Comparison of ENCODE assay signal across 19 cellular contexts in genomic region chr16:66293932-66294331, GRCh38.
DNase-seq lines count a peak whose midpoint lies in the region; ATAC-seq and TF ChIP-seq lines count a peak whose summit lies in the region.
"Had no signal": no experiment of that assay in that cellular context is flagged by ENCODE, and none has a peak within 500 bp of the region (broad histone marks: within the 10 kb centered on the region; RNA-seq: fewer than 3 reads in every experiment).

No MANE protein-coding gene starts in this region.

- H3K27ac Mint-ChIP-seq in activated CD8-positive, alpha-beta memory T cell treated with anti-CD3 and anti-CD28 coated beads, Interleukin-2, amount 10 ng/mL, durations not matched to agents 7 days and 5 days, result no peak overlapping the region
- no peak overlapping the region for H3K27ac Mint-ChIP-seq in activated CD4-positive, alpha-beta memory T cell treated with anti-CD3 and anti-CD28 coated beads for 36 hours
- no peak overlapping the region for H3K27ac Mint-ChIP-seq in type B pancreatic cell

- CTCF ChIA-PET in activated CD8-positive, alpha-beta memory T cell treated with anti-CD3 and anti-CD28 coated beads, Interleukin-2, amount 10 ng/mL, durations not matched to agents 7 days and 5 days (lab: Charles Lee), result no interaction called here
- CTCF ChIA-PET in activated CD4-positive, alpha-beta memory T cell treated with anti-CD3 and anti-CD28 coated beads for 36 hours (lab: Charles Lee), result no interaction called here

- H3K9me3 Mint-ChIP-seq in activated CD8-positive, alpha-beta memory T cell treated with anti-CD3 and anti-CD28 coated beads, Interleukin-2, amount 10 ng/mL, durations not matched to agents 7 days and 5 days (ENCODE audit: low read depth), result no peaks in the 10 kb centered on the region
- H3K9me3 Mint-ChIP-seq in activated CD4-positive, alpha-beta memory T cell treated with anti-CD3 and anti-CD28 coated beads for 36 hours, result no peaks in the 10 kb centered on the region
- H3K9me3 Mint-ChIP-seq in type B pancreatic cell, result peaks cover under 1% of the 10 kb centered on the region

- no peak for TF ChIP-seq CTCF in type B pancreatic cell (conservative IDR thresholded peaks at IDR 0.05)

- intact Hi-C loops in activated CD4-positive, alpha-beta memory T cell treated with anti-CD3 and anti-CD28 coated beads for 36 hours (cut with micrococcal nuclease), result no loop called here

- H3K27me3 Mint-ChIP-seq in activated CD8-positive, alpha-beta memory T cell treated with anti-CD3 and anti-CD28 coated beads, Interleukin-2, amount 10 ng/mL, durations not matched to agents 7 days and 5 days, result peaks cover 7% of the 10 kb centered on the region
- peaks cover 2% of the 10 kb centered on the region for H3K27me3 Mint-ChIP-seq in activated CD4-positive, alpha-beta memory T cell treated with anti-CD3 and anti-CD28 coated beads for 36 hours
- peaks cover 9% of the 10 kb centered on the region for H3K27me3 Mint-ChIP-seq in type B pancreatic cell

- POLR2A ChIA-PET in activated CD4-positive, alpha-beta memory T cell treated with anti-CD3 and anti-CD28 coated beads for 36 hours (lab: Charles Lee), result no interaction called here

- H3K36me3 Mint-ChIP-seq in activated CD8-positive, alpha-beta memory T cell treated with anti-CD3 and anti-CD28 coated beads, Interleukin-2, amount 10 ng/mL, durations not matched to agents 7 days and 5 days, result no peaks in the 10 kb centered on the region
- H3K36me3 Mint-ChIP-seq in activated CD4-positive, alpha-beta memory T cell treated with anti-CD3 and anti-CD28 coated beads for 36 hours, result no peaks in the 10 kb centered on the region
- no peaks in the 10 kb centered on the region for H3K36me3 Mint-ChIP-seq in type B pancreatic cell

- no peaks in the 10 kb centered on the region for H3K4me1 Mint-ChIP-seq in activated CD8-positive, alpha-beta memory T cell treated with anti-CD3 and anti-CD28 coated beads, Interleukin-2, amount 10 ng/mL, durations not matched to agents 7 days and 5 days
- H3K4me1 Mint-ChIP-seq in activated CD4-positive, alpha-beta memory T cell treated with anti-CD3 and anti-CD28 coated beads for 36 hours (ENCODE audit: low read depth), result no peaks in the 10 kb centered on the region
- no peaks in the 10 kb centered on the region for H3K4me1 Mint-ChIP-seq in type B pancreatic cell (ENCODE audit: unreplicated experiment)

- H3K4me3 Mint-ChIP-seq in activated CD8-positive, alpha-beta memory T cell treated with anti-CD3 and anti-CD28 coated beads, Interleukin-2, amount 10 ng/mL, durations not matched to agents 7 days and 5 days, result no peak overlapping the region
- H3K4me3 Mint-ChIP-seq in activated CD4-positive, alpha-beta memory T cell treated with anti-CD3 and anti-CD28 coated beads for 36 hours, result no peak overlapping the region
- H3K4me3 Mint-ChIP-seq in type B pancreatic cell, result no peak overlapping the region

- ATAC-seq in activated CD8-positive, alpha-beta memory T cell treated with anti-CD3 and anti-CD28 coated beads, Interleukin-2, amount 10 ng/mL, durations not matched to agents 7 days and 5 days, result no peak
- no peak for ATAC-seq in HG03460 (IDR thresholded peaks at IDR 0.05; ENCODE audit: unreplicated experiment)

- peak; percentile 13 for DNase-seq in activated CD8-positive, alpha-beta memory T cell treated with anti-CD3 and anti-CD28 coated beads, Interleukin-2, amount 50 U/mL, for 48 hours
- no peak for DNase-seq in activated CD8-positive, alpha-beta memory T cell treated with anti-CD3 and anti-CD28 coated beads, Interleukin-2, amount 10 ng/mL, durations not matched to agents 7 days and 5 days
- DNase-seq in activated CD4-positive, alpha-beta memory T cell treated with anti-CD3 and anti-CD28 coated beads for 36 hours, result peak; percentile 6
- DNase-seq in mesenteric fat pad (ENCODE audit: low spot score), result peak; percentile 37
- DNase-seq in type B pancreatic cell (ENCODE audit: extremely low spot score, unreplicated experiment), result peak; percentile 47
- no peak for DNase-seq in NCI-H510A treated with DMSO at 0.1 percent for 48 hours (lab: John Stamatoyannopoulos, UW)
- no peak for DNase-seq in occipital lobe (lab: John Stamatoyannopoulos, UW)
- DNase-seq: Calu3, DMS79 treated with DMSO at 0.1 percent for 48 hours, GF-D8, KBM-7, NCI-H1105 treated with DMSO at 0.1 percent for 48 hours, NCI-H146, NCI-H1930, NCI-H2107, NCI-H524 treated with DMSO at 0.1 percent for 48 hours, NCI-H774, SJCRH30 had no signal

Comparison
In these comparisons a context has a peak if more than half of its experiments do, and no peak if none do; other contexts are left out.
1. DNase-seq: peak in activated CD8-positive, alpha-beta memory T cell treated with anti-CD3 and anti-CD28 coated beads, Interleukin-2, amount 50 U/mL, for 48 hours (single experiment), activated CD4-positive, alpha-beta memory T cell treated with anti-CD3 and anti-CD28 coated beads for 36 hours (single experiment), mesenteric fat pad (single experiment) and type B pancreatic cell (single experiment); none in activated CD8-positive, alpha-beta memory T cell treated with anti-CD3 and anti-CD28 coated beads, Interleukin-2, amount 10 ng/mL, durations not matched to agents 7 days and 5 days (single experiment), NCI-H510A treated with DMSO at 0.1 percent for 48 hours (single experiment) and occipital lobe (single experiment).